1 cellular context compared by ENCODE assay signal in the genomic region with DNA sequence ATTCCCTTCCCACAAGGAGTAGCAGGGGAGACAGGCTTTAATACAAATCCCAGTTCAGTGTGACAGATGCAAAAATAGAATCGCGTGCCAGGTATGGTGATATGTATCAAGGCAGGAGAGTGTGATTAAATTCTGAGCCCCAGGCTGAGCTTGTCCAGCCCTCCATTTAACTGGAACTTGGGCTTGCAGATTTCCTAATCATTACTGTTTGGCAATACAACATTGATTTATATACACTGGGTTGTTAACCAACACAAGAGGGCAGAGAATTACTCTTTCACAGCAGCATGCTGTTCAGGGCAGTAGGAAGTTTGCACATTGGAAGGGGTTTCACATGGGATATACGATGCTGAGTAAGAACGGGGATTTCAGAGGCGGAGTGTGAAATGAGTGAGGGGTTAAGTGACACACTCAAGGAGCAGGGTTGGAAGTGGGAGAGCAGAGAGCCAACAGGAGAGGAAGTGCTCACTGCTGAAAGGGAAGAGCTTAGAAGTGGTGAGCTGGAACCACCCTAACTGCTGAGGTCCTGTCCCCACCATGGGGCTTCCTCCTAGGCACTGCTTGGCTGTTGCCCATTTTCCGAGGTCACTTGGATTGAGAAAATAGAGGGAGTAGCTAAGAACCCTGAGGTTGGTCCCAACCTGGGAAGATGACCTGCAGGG.
TF ChIP-seq lines count a peak whose summit lies in the region.

No MANE protein-coding gene starts in this region.

TF ChIP-seq in H1, 55 proteins besides CTCF, POLR2A, EP300 and RAD21:
- TF ChIP-seq SP1 (IDR thresholded peaks at IDR 0.05; ENCODE audit: low read depth, low read length) (no peak), ATF2 (IDR thresholded peaks at IDR 0.05; ENCODE audit: low read length) (no peak), GABPA (IDR thresholded peaks at IDR 0.05; ENCODE audit: borderline replicate concordance, insufficient read depth, low read length) (no peak), CEBPB (IDR thresholded peaks at IDR 0.05; ENCODE audit: low read depth, low read length) (no peak), NANOG (IDR thresholded peaks at IDR 0.05; ENCODE audit: insufficient read depth, low read depth, low read length, poor library complexity, severe bottlenecking) (no peak), CHD2 (IDR thresholded peaks at IDR 0.05; ENCODE audit: low read length) (no peak)
